In genomic region chr17:19992803-19993713, GRCh38 we compare ENCODE assay signal across 8 cellular contexts. TPM values are rescaled to one million over a fixed set of nuclear protein-coding genes. Genes with fewer than 3 reads are reported as not detected.
DNase-seq lines count a peak whose midpoint lies in the region; ATAC-seq and TF ChIP-seq lines count a peak whose summit lies in the region.

No MANE protein-coding gene starts in this region.

- peaks cover 10% of the 10 kb centered on the region for H3K27me3 Mint-ChIP-seq in T-helper 2 cell treated with Interferon-gamma antibody and Interleukin-4, amounts not matched to agents 5 μg/mL and 100 μg/mL, for 36 hours (ENCODE audit: low read depth)

- peak; percentile 85 for DNase-seq in GM12865 (ENCODE audit: low read depth)
- DNase-seq in NCI-H1930 (lab: John Stamatoyannopoulos, UW) = peak; percentile 84 to 92
- peak; percentile 66 for DNase-seq in T-helper 2 cell treated with Interferon-gamma antibody and Interleukin-4, amounts not matched to agents 5 μg/mL and 100 μg/mL, for 36 hours (ENCODE audit: low spot score)
- peak; percentile 90 for DNase-seq in amniotic stem cell (lab: John Stamatoyannopoulos, UW)
- peak; percentile 93 for DNase-seq in left ventricle myocardium superior
- peak; percentile 62 for DNase-seq in retinal pigment epithelial cell (ENCODE audit: low read depth)

- no peak overlapping the region for H3K4me3 ChIP-seq in GM12865 (ENCODE audit: low read depth, low read length)
- H3K4me3 ChIP-seq in retinal pigment epithelial cell (ENCODE audit: low read length) = no peak overlapping the region

- no peaks in the 10 kb centered on the region for H3K9me3 Mint-ChIP-seq in T-helper 2 cell treated with Interferon-gamma antibody and Interleukin-4, amounts not matched to agents 5 μg/mL and 100 μg/mL, for 36 hours

- no peaks in the 10 kb centered on the region for H3K36me3 Mint-ChIP-seq in T-helper 2 cell treated with Interferon-gamma antibody and Interleukin-4, amounts not matched to agents 5 μg/mL and 100 μg/mL, for 36 hours (ENCODE audit: low read depth)

- TF ChIP-seq CTCF in GM12865 (IDR thresholded peaks at IDR 0.05; ENCODE audit: insufficient read depth, low read depth, low read length, missing control alignments) (peak; percentile 61), retinal pigment epithelial cell (conservative IDR thresholded peaks at IDR 0.05; ENCODE audit: low read depth, low read length) (peak; percentile 66)

- ATAC-seq in HG02943 (IDR thresholded peaks at IDR 0.05; ENCODE audit: low read depth, unreplicated experiment) = peak; percentile 77
- ATAC-seq in left ventricle myocardium superior = peak; percentile 99
- ATAC-seq in GM21367 (IDR thresholded peaks at IDR 0.05; ENCODE audit: unreplicated experiment) = no peak

- H3K27ac Mint-ChIP-seq in T-helper 2 cell treated with Interferon-gamma antibody and Interleukin-4, amounts not matched to agents 5 μg/mL and 100 μg/mL, for 36 hours = no peak overlapping the region

- H3K4me1 Mint-ChIP-seq in T-helper 2 cell treated with Interferon-gamma antibody and Interleukin-4, amounts not matched to agents 5 μg/mL and 100 μg/mL, for 36 hours (ENCODE audit: low read depth) = peaks cover 7% of the 10 kb centered on the region

- intact Hi-C loops in left ventricle myocardium superior (cut with micrococcal nuclease) = loop anchor here (5.0 kb wide), 1 partner anchor 124 kb away; no protein-coding TSS in a partner anchor

- H3K4me3 Mint-ChIP-seq in T-helper 2 cell treated with Interferon-gamma antibody and Interleukin-4, amounts not matched to agents 5 μg/mL and 100 μg/mL, for 36 hours = peak overlapping the region; percentile 32

RNA-seq across cellular contexts. Expression of gene AKAP10, which starts 15.4 kb away (rescaled TPM):
- total RNA-seq in left ventricle myocardium superior = 15.5 TPM

RNA-seq across cellular contexts. Expression of gene SPECC1, which starts 16.1 kb away (rescaled TPM):
- total RNA-seq in left ventricle myocardium superior = 10.3 TPM
